Comparison of ENCODE assay signal across 13 cellular contexts in the genomic region with DNA sequence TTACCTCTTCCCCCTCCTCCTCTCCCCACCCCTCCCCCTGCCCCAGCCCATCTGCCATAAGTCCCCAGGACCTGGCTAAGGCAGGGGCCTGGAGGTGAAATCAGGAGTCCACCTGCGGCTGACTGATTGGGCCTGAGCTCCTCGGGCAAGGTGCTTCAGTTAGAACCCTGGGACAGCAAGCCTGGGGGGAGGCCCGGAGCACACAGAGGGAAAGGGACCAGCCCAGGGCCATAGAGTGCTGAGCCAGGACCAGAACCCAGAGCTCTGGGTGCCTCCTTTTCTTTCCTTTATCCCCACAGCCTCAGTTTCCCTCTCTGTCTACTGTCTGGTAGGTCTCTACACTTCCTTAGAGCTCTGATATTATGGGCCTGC. TPM values are rescaled to one million over a fixed set of nuclear protein-coding genes. Genes with fewer than 3 reads are reported as not detected.
DNase-seq lines count a peak whose midpoint lies in the region; ATAC-seq and TF ChIP-seq lines count a peak whose summit lies in the region.
"Had no signal": no experiment of that assay in that cellular context is flagged by ENCODE, and none has a peak within 500 bp of the region (broad histone marks: within the 10 kb centered on the region; RNA-seq: fewer than 3 reads in every experiment).

No MANE protein-coding gene starts in this region.

- intact Hi-C loops in mammary epithelial cell (cut with micrococcal nuclease) (no loop called here), breast epithelium (cut with DNase I; ENCODE audit: low total_unique reads) (no loop called here), OCI-LY7 (cut with micrococcal nuclease; ENCODE audit: unreplicated experiment) (loop anchor here (1.0 kb wide), 1 partner anchor 19 kb away; no protein-coding TSS in a partner anchor), Calu3 (cut with micrococcal nuclease; ENCODE audit: unreplicated experiment) (no loop called here)

- 96% methylated on average over 3 of the region's 3 CpGs for WGBS in mammary epithelial cell (ENCODE audit: low coverage, missing lambda C conversion rate)
- 61% methylated on average over 3 of the region's 3 CpGs for WGBS in thymus

- no peaks in the 10 kb centered on the region for H3K36me3 Mint-ChIP-seq in effector memory CD8-positive, alpha-beta T cell (ENCODE audit: insufficient read depth)
- H3K36me3 Mint-ChIP-seq in Calu3 (ENCODE audit: insufficient read depth, unreplicated experiment) = peaks cover 9% of the 10 kb centered on the region
- H3K36me3 Mint-ChIP-seq: brain had no signal

- H3K9me3 Mint-ChIP-seq in effector memory CD8-positive, alpha-beta T cell = peaks cover 0 to 2% of the 10 kb centered on the region in 2 donors
- peaks cover 12% of the 10 kb centered on the region for H3K9me3 Mint-ChIP-seq in Calu3 (ENCODE audit: low read depth, unreplicated experiment)

- ATAC-seq in effector memory CD8-positive, alpha-beta T cell (replicated peaks) = no peak
- ATAC-seq in GM21515 (IDR thresholded peaks at IDR 0.05; ENCODE audit: unreplicated experiment) = no peak
- ATAC-seq: lower lobe of right lung had no signal

- POLR2A ChIA-PET in OCI-LY7 (lab: Charles Lee) = interaction anchor here (0.7 to 1.5 kb wide), 4 partner anchors 10 to 46 kb away, joined by 3 to 4 read pairs (median 4); no protein-coding TSS in a partner anchor

- H3K4me1 Mint-ChIP-seq in effector memory CD8-positive, alpha-beta T cell (ENCODE audit: low read depth in 2 of 2) = peaks cover 6 to 20% of the 10 kb centered on the region in 2 donors
- H3K4me1 Mint-ChIP-seq in Calu3 (ENCODE audit: low read depth, unreplicated experiment) = peaks cover 27% of the 10 kb centered on the region
- H3K4me1 Mint-ChIP-seq: brain had no signal

- no peak overlapping the region for H3K9ac ChIP-seq in mammary epithelial cell (ENCODE audit: insufficient read depth, low read length)

- H3K79me2 ChIP-seq in mammary epithelial cell (ENCODE audit: insufficient read depth, low read length) = no peaks in the 10 kb centered on the region
- H3K79me2 ChIP-seq in OCI-LY7 (ENCODE audit: insufficient read depth, low read depth, low read length) = no peaks in the 10 kb centered on the region

- H2AFZ ChIP-seq in mammary epithelial cell (ENCODE audit: low read depth, low read length) (peak overlapping the region; percentile 45), OCI-LY7 (ENCODE audit: low read length) (peak overlapping the region; percentile 73; the same call in 1 of the 2 replicates)

- H3K4me1 ChIP-seq in mammary epithelial cell (ENCODE audit: insufficient read depth, low read length) = peaks cover 54% of the 10 kb centered on the region
- H3K4me1 ChIP-seq in breast epithelium = no peaks in the 10 kb centered on the region
- peaks cover 23% of the 10 kb centered on the region for H3K4me1 ChIP-seq in OCI-LY7 (ENCODE audit: insufficient read depth, low read length, poor library complexity, severe bottlenecking)
- H3K4me1 ChIP-seq in thymus (ENCODE audit: control insufficient read depth, insufficient read depth, low read length) = peaks cover 11% of the 10 kb centered on the region
- H3K4me1 ChIP-seq: HAP-1, lower lobe of right lung had no signal

- peak overlapping the region; percentile 22 for H3K27ac ChIP-seq in mammary epithelial cell (ENCODE audit: insufficient read depth, low read depth, low read length)
- H3K27ac ChIP-seq in breast epithelium = no peak overlapping the region
- peak overlapping the region; percentile 58 for H3K27ac ChIP-seq in OCI-LY7 (ENCODE audit: low read depth, low read length, poor library complexity, severe bottlenecking)
- peak overlapping the region; percentile 42 for H3K27ac ChIP-seq in thymus (ENCODE audit: low read depth)
- H3K27ac ChIP-seq: lower lobe of right lung had no signal

- no peaks in the 10 kb centered on the region for H3K27me3 Mint-ChIP-seq in effector memory CD8-positive, alpha-beta T cell
- H3K27me3 Mint-ChIP-seq in Calu3 (ENCODE audit: unreplicated experiment) = no peaks in the 10 kb centered on the region

- no peaks in the 10 kb centered on the region for H3K27me3 ChIP-seq in mammary epithelial cell (ENCODE audit: insufficient read depth, low read length)
- no peaks in the 10 kb centered on the region for H3K27me3 ChIP-seq in breast epithelium
- no peaks in the 10 kb centered on the region for H3K27me3 ChIP-seq in thymus (ENCODE audit: control insufficient read depth, insufficient read depth)

- H3K9me2 ChIP-seq in OCI-LY7 (ENCODE audit: insufficient read depth, low read length) = no peaks in the 10 kb centered on the region

- no TSS peak for BruUV-seq in mammary epithelial cell (replicated peaks; lab: Mats Ljungman, UMichigan)
- no TSS peak for BruUV-seq in OCI-LY7 (replicated peaks; lab: Mats Ljungman, UMichigan)
- no TSS peak for BruUV-seq in Calu3 (replicated peaks; lab: Mats Ljungman, UMichigan)

- H3K36me3 ChIP-seq in mammary epithelial cell (ENCODE audit: insufficient read depth, low read length) = no peaks in the 10 kb centered on the region
- no peaks in the 10 kb centered on the region for H3K36me3 ChIP-seq in breast epithelium
- H3K36me3 ChIP-seq in OCI-LY7 (ENCODE audit: insufficient read depth, low read length) = no peaks in the 10 kb centered on the region; the same call in 1 of the 2 replicates
- no peaks in the 10 kb centered on the region for H3K36me3 ChIP-seq in thymus (ENCODE audit: control insufficient read depth, insufficient read depth)
- H3K36me3 ChIP-seq: HAP-1, lower lobe of right lung had no signal

- H3K4me3 ChIP-seq in mammary epithelial cell (replicated peaks in 1 of 3; ENCODE audit: insufficient read depth in 1 of 3, low read depth in 2 of 3, low read length in 3 of 3) = no peak overlapping the region
- no peak overlapping the region for H3K4me3 ChIP-seq in breast epithelium
- H3K4me3 ChIP-seq in OCI-LY7 (ENCODE audit: low read depth, low read length, poor library complexity, severe bottlenecking) = no peak overlapping the region
- H3K4me3 ChIP-seq in thymus (ENCODE audit: low read length) = no peak overlapping the region
- H3K4me3 ChIP-seq: HAP-1, lower lobe of right lung had no signal

- H3K4me2 ChIP-seq in mammary epithelial cell (ENCODE audit: insufficient read depth, low read depth, low read length) = no peak overlapping the region
- H3K4me2 ChIP-seq in OCI-LY7 (ENCODE audit: low read length) = peak overlapping the region; percentile 38

- DNase-seq in mammary epithelial cell (no peak), breast epithelium (ENCODE audit: low spot score in 2 of 2) (no peak), OCI-LY7 (ENCODE audit: low spot score) (no peak), Calu3 (no peak), KBM-7 (no peak)
- DNase-seq in effector memory CD8-positive, alpha-beta T cell = no peak
- DNase-seq: lower lobe of right lung, NCI-H774, retina had no signal

- peak overlapping the region; percentile 15 to 98 for H3K27ac Mint-ChIP-seq in effector memory CD8-positive, alpha-beta T cell
- H3K27ac Mint-ChIP-seq in Calu3 (ENCODE audit: unreplicated experiment) = no peak overlapping the region
- H3K27ac Mint-ChIP-seq: brain had no signal

- dilution Hi-C loops in mammary epithelial cell (cut with HindIII; ENCODE audit: low sequenced_read_pairs) = loop anchor here (5.0 kb wide), 1 partner anchor 43 kb away; no protein-coding TSS in a partner anchor

- H3K9me3 ChIP-seq in mammary epithelial cell (replicated peaks; ENCODE audit: insufficient read depth, low read length) (peaks cover 2% of the 10 kb centered on the region), breast epithelium (peaks cover 8 to 13% of the 10 kb centered on the region in 2 donors), OCI-LY7 (ENCODE audit: low read length) (peaks cover 17% of the 10 kb centered on the region), thymus (ENCODE audit: control insufficient read depth) (no peaks in the 10 kb centered on the region)

- CTCF ChIA-PET in mammary epithelial cell (lab: Charles Lee; ENCODE audit: low non-redundant PET) = no interaction called here
- CTCF ChIA-PET in OCI-LY7 (lab: Charles Lee; ENCODE audit: unreplicated experiment) = no interaction called here
- CTCF ChIA-PET in Calu3 (lab: Charles Lee) = interaction anchor here (1.0 kb wide), 1 partner anchor 9 kb away, joined by 3 read pairs; no protein-coding TSS in a partner anchor

- in situ Hi-C loops in mammary epithelial cell (cut with MboI; ENCODE audit: low sequenced_read_pairs in 2 of 2) (no loop called here), KBM-7 (cut with MboI; ENCODE audit: low pct_unique_long_range_greater_than_20kb, low sequenced_read_pairs) (no loop called here)

- TF ChIP-seq CTCF in mammary epithelial cell (conservative IDR thresholded peaks at IDR 0.05 in 1 of 2, IDR thresholded peaks at IDR 0.05 in 1 of 2; ENCODE audit: extremely low read depth in 1 of 2, insufficient read depth in 1 of 2, low read depth in 1 of 2, low read length in 2 of 2) (no peak), breast epithelium (IDR thresholded peaks at IDR 0.05) (no peak), OCI-LY7 (conservative IDR thresholded peaks at IDR 0.05; ENCODE audit: low read length) (no peak), Calu3 (IDR thresholded peaks at IDR 0.05; ENCODE audit: unreplicated experiment) (no peak)

- peak overlapping the region in 1 of 2 donors; percentile 36 for H3K4me3 Mint-ChIP-seq in effector memory CD8-positive, alpha-beta T cell
- H3K4me3 Mint-ChIP-seq in Calu3 (ENCODE audit: low read depth, unreplicated experiment) = no peak overlapping the region
- H3K4me3 Mint-ChIP-seq: brain had no signal

- no peak for TF ChIP-seq POLR2A in breast epithelium (IDR thresholded peaks at IDR 0.05)

- H4K20me1 ChIP-seq in mammary epithelial cell (ENCODE audit: insufficient read depth, low read length) = no peaks in the 10 kb centered on the region
- H4K20me1 ChIP-seq in OCI-LY7 (ENCODE audit: insufficient read depth, low read length) = no peaks in the 10 kb centered on the region

RNA-seq across cellular contexts. Expression of a gene that starts 35.7 kb away (rescaled TPM):
- total RNA-seq in mammary epithelial cell (100 to 1,000 TPM; 161 to 313 TPM), breast epithelium (100 to 1,000 TPM; 123 to 230 (median 132) TPM), OCI-LY7 (2022) (64.5 and 88.5 TPM in 2 replicates), Calu3 (2022) (345 and 407 TPM in 2 replicates)
- polyA plus RNA-seq in mammary epithelial cell (196 TPM), thymus (24.1 TPM)
- polyA minus RNA-seq in mammary epithelial cell = 634 TPM
- 59.7 and 66.3 TPM in 2 replicates for total RNA-seq in OCI-LY7 (2014; rRNA removed; shearing (Covaris generic))

RNA-seq across cellular contexts. Expression of a gene that starts 46.7 kb away (rescaled TPM):
- total RNA-seq in mammary epithelial cell = 10 to 100 TPM; 27.0 to 49.0 TPM
- 63.7 TPM for polyA plus RNA-seq in mammary epithelial cell
- 39.5 TPM for polyA minus RNA-seq in mammary epithelial cell
- total RNA-seq in breast epithelium = 10 to 100 TPM; 37.7 to 63.2 (median 40.6) TPM
- total RNA-seq in OCI-LY7 (2014; rRNA removed; shearing (Covaris generic)) = 57.3 and 86.1 TPM in 2 replicates
- total RNA-seq in OCI-LY7 (2022) = 54.7 and 61.6 TPM in 2 replicates
- polyA plus RNA-seq in thymus = 28.1 TPM
- total RNA-seq in Calu3 (2022) = 88.8 and 106 TPM in 2 replicates

Comparison
In these comparisons a context has a peak if more than half of its experiments do, and no peak if none do; other contexts are left out.
1. H3K27ac ChIP-seq: peak in mammary epithelial cell (single experiment), OCI-LY7 (single experiment) and thymus (single experiment); none in breast epithelium (0 of 2).